8 cellular contexts compared by ENCODE assay signal in the genomic region with DNA sequence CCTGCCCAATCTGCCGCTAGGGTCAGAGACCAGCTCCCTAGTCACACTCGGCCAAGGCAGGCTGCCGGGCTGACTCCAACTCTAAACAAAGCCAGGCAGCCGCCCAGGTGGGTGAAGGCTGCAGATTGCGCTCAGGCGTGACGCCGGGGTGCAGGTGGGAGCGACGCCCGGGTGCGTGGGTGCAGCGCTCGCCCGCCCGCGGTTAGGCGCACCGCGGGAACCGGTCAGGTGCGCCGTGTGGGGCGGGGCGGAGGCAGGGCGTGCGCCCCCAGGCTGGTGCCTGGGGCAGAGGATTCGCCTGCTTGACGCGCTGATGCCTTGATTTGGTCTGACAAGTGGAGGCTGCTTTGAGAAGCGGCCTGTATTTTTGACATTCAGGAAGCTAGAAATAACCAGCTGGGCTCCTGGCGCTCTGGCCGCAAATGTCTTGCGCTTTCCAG.
DNase-seq lines count a peak whose midpoint lies in the region; ATAC-seq and TF ChIP-seq lines count a peak whose summit lies in the region.

No MANE protein-coding gene starts in this region.

- CTCF ChIA-PET in A673 (lab: Charles Lee), result no interaction called here

- peak overlapping the region; percentile 31 for H3K4me3 ChIP-seq in CD4-positive, CD25-positive, alpha-beta regulatory T cell (ENCODE audit: low read depth, low read length)
- H3K4me3 ChIP-seq in mononuclear cell (ENCODE audit: low read length) (peak overlapping the region; percentile 16), suprapubic skin (peak overlapping the region; percentile 27), A673 (ENCODE audit: low read depth, low read length, poor library complexity, severe bottlenecking) (no peak overlapping the region)

- no peak for TF ChIP-seq POLR2A in suprapubic skin (IDR thresholded peaks at IDR 0.05)

- 27% methylated on average over 34 of the region's 34 CpGs for WGBS in suprapubic skin

- peak overlapping the region; percentile 57 to 81 (median 73) for H3K27ac Mint-ChIP-seq in CD4-positive, CD25-positive, alpha-beta regulatory T cell
- H3K27ac Mint-ChIP-seq in chondrocyte (ENCODE audit: unreplicated experiment), result peak overlapping the region; percentile 97

- no peaks in the 10 kb centered on the region for H3K36me3 ChIP-seq in CD4-positive, CD25-positive, alpha-beta regulatory T cell (ENCODE audit: control insufficient read depth, insufficient read depth, low read length)
- H3K36me3 ChIP-seq in suprapubic skin (no peaks in the 10 kb centered on the region), A673 (ENCODE audit: insufficient read depth, low read length, poor library complexity, severe bottlenecking) (no peaks in the 10 kb centered on the region)

- POLR2A ChIA-PET in A673 (lab: Charles Lee; ENCODE audit: low non-redundant PET), result no interaction called here

- no peak overlapping the region for H3K27ac ChIP-seq in CD4-positive, CD25-positive, alpha-beta regulatory T cell (ENCODE audit: insufficient read depth, low read length, poor library complexity, severe bottlenecking)
- H3K27ac ChIP-seq in VCaP, result peak overlapping the region; percentile 33; the same call in 1 of the 2 replicates
- peak overlapping the region; percentile 75 for H3K27ac ChIP-seq in suprapubic skin
- no peak overlapping the region for H3K27ac ChIP-seq in A673 (ENCODE audit: low read depth, low read length, poor library complexity, severe bottlenecking)

- BruUV-seq in A673 (replicated peaks; lab: Mats Ljungman, UMichigan), result no TSS peak

- no peaks in the 10 kb centered on the region for H3K9me3 Mint-ChIP-seq in CD4-positive, CD25-positive, alpha-beta regulatory T cell
- no peaks in the 10 kb centered on the region for H3K9me3 Mint-ChIP-seq in chondrocyte (ENCODE audit: low read depth)

- peaks cover 29% of the 10 kb centered on the region for H3K27me3 Mint-ChIP-seq in CD4-positive, CD25-positive, alpha-beta regulatory T cell
- no peaks in the 10 kb centered on the region for H3K27me3 Mint-ChIP-seq in chondrocyte (ENCODE audit: low read depth)

- peak; percentile 76 to 78 for ATAC-seq in CD4-positive, CD25-positive, alpha-beta regulatory T cell (ENCODE audit: low read depth in 2 of 2)
- ATAC-seq in HG03432 (IDR thresholded peaks at IDR 0.05; ENCODE audit: unreplicated experiment), result peak; percentile 91

- no peaks in the 10 kb centered on the region for H3K9me3 ChIP-seq in CD4-positive, CD25-positive, alpha-beta regulatory T cell (ENCODE audit: control insufficient read depth in 2 of 2, low read length in 2 of 2)
- no peaks in the 10 kb centered on the region for H3K9me3 ChIP-seq in mononuclear cell (ENCODE audit: low read depth, low read length)
- no peaks in the 10 kb centered on the region for H3K9me3 ChIP-seq in suprapubic skin
- no peaks in the 10 kb centered on the region for H3K9me3 ChIP-seq in A673 (ENCODE audit: low read depth, low read length, poor library complexity, severe bottlenecking)

- H3K36me3 Mint-ChIP-seq in CD4-positive, CD25-positive, alpha-beta regulatory T cell, result peaks cover 3% of the 10 kb centered on the region
- H3K36me3 Mint-ChIP-seq in chondrocyte (ENCODE audit: low read depth), result no peaks in the 10 kb centered on the region

- peak; percentile 8 to 65 (median 48) for DNase-seq in CD4-positive, CD25-positive, alpha-beta regulatory T cell
- DNase-seq in GM19240 (ENCODE audit: insufficient read length, low spot score) (peak; percentile 56), chondrocyte (ENCODE audit: low spot score) (no peak), suprapubic skin (ENCODE audit: low spot score in 2 of 2) (no peak), A673 (ENCODE audit: low spot score) (no peak)

- H3K27me3 ChIP-seq in CD4-positive, CD25-positive, alpha-beta regulatory T cell (ENCODE audit: control insufficient read depth, insufficient read depth, low read length), result peaks cover 12% of the 10 kb centered on the region
- no peaks in the 10 kb centered on the region for H3K27me3 ChIP-seq in mononuclear cell (ENCODE audit: insufficient read depth, low read length)
- no peaks in the 10 kb centered on the region for H3K27me3 ChIP-seq in suprapubic skin
- H3K27me3 ChIP-seq in A673 (replicated peaks; ENCODE audit: insufficient read depth, low read depth, low read length, poor library complexity), result no peaks in the 10 kb centered on the region

- TF ChIP-seq CTCF in VCaP (conservative IDR thresholded peaks at IDR 0.05) (no peak; the same call in 1 of the 2 replicates), chondrocyte (IDR thresholded peaks at IDR 0.05) (no peak), suprapubic skin (IDR thresholded peaks at IDR 0.05) (no peak), A673 (conservative IDR thresholded peaks at IDR 0.05; ENCODE audit: low read depth, low read length) (no peak)

- peaks cover 4 to 33% (median 12%) of the 10 kb centered on the region in 4 donors for H3K4me1 Mint-ChIP-seq in CD4-positive, CD25-positive, alpha-beta regulatory T cell
- peaks cover 96% of the 10 kb centered on the region for H3K4me1 Mint-ChIP-seq in chondrocyte (ENCODE audit: low read depth)

- peaks cover 11% of the 10 kb centered on the region for H3K4me1 ChIP-seq in CD4-positive, CD25-positive, alpha-beta regulatory T cell (ENCODE audit: control insufficient read depth, insufficient read depth, low read length, poor library complexity, severe bottlenecking)
- peaks cover 77% of the 10 kb centered on the region for H3K4me1 ChIP-seq in mononuclear cell (ENCODE audit: insufficient read depth, low read length)
- peaks cover 65% of the 10 kb centered on the region for H3K4me1 ChIP-seq in suprapubic skin
- H3K4me1 ChIP-seq in A673 (ENCODE audit: insufficient read depth, low read length, poor library complexity, severe bottlenecking), result no peaks in the 10 kb centered on the region

- TF ChIP-seq EP300 in suprapubic skin (IDR thresholded peaks at IDR 0.05), result no peak

- H3K4me3 Mint-ChIP-seq in CD4-positive, CD25-positive, alpha-beta regulatory T cell, result peak overlapping the region in 2 of 4 donors; percentile 78 to 84
- no peak overlapping the region for H3K4me3 Mint-ChIP-seq in chondrocyte (ENCODE audit: unreplicated experiment)

- intact Hi-C loops in A673 (cut with micrococcal nuclease; ENCODE audit: unreplicated experiment), result no loop called here

Comparison
In these comparisons a context has a peak if more than half of its experiments do, and no peak if none do; other contexts are left out.
1. DNase-seq: peak in CD4-positive, CD25-positive, alpha-beta regulatory T cell (3 of 3) and GM19240 (single experiment); none in chondrocyte (single experiment), suprapubic skin (0 of 2) and A673 (single experiment).
2. H3K27ac ChIP-seq: peak in VCaP (single experiment) and suprapubic skin (single experiment); none in CD4-positive, CD25-positive, alpha-beta regulatory T cell (single experiment) and A673 (single experiment).